Comparison of ENCODE assay signal across 29 cellular contexts in the genomic region with DNA sequence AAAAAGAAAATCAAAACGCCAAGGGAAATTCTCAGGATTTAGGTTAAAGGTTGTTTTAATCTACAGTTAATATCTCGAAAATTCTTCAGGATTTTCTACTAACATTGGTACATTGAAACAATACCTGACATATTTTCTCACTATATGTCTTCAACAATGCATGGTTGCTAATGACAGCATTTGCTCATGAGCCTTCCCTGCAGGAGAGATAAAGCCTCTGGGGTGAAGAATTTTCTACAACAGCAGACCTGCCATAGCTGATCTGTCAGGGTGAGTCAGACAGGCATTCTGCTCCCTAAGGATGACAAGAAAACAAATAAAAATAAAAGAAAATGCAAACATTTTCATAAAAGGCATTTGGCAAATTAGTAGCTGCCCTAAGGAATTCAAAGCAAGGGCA. TPM values are rescaled to one million over a fixed set of nuclear protein-coding genes. Genes with fewer than 3 reads are reported as not detected.
"Had no signal": no experiment of that assay in that cellular context is flagged by ENCODE, and none has a peak within 500 bp of the region (broad histone marks: within the 10 kb centered on the region; RNA-seq: fewer than 3 reads in every experiment).

No MANE protein-coding gene starts in this region.

- H3K4me1 ChIP-seq: gastrocnemius medialis, upper lobe of left lung, vagina had no signal

- H3K4me1 Mint-ChIP-seq: activated CD4-positive, alpha-beta T cell treated with anti-CD3 and anti-CD28 coated beads, Interleukin-2, amount 10 ng/mL, durations not matched to agents 24 days and 14 days; activated T-helper 17 cell treated with anti-CD3 and anti-CD28 coated beads, Interleukin-2, amount 50 U/mL, for 72 hours; stimulated activated effector memory CD8-positive, alpha-beta T cell treated with anti-CD3 and anti-CD28 coated beads, Interleukin-12 subunit alpha, Interleukin-12 subunit beta, amount 100 ng/mL, for 72 hours had no signal

- H3K4me3 ChIP-seq: gastrocnemius medialis, skin epidermis, thoracic aorta, upper lobe of left lung, vagina had no signal

- H3K27me3 ChIP-seq: brain microvascular endothelial cell, gastrocnemius medialis, upper lobe of left lung, vagina had no signal

- H3K27ac Mint-ChIP-seq: activated CD4-positive, alpha-beta memory T cell treated with anti-CD3 and anti-CD28 coated beads for 36 hours; activated CD4-positive, alpha-beta T cell treated with anti-CD3 and anti-CD28 coated beads, Interleukin-2, amount 10 ng/mL, durations not matched to agents 24 days and 14 days; activated T-cell treated with anti-CD3 and anti-CD28 coated beads, Interleukin-2, amount 50 U/mL, for 24 hours; activated T-helper 17 cell treated with anti-CD3 and anti-CD28 coated beads, Interleukin-2, amount 50 U/mL, for 72 hours; nephron; stimulated activated effector memory CD8-positive, alpha-beta T cell treated with anti-CD3 and anti-CD28 coated beads, Interleukin-12 subunit alpha, Interleukin-12 subunit beta, amount 100 ng/mL, for 72 hours; stimulated activated naive CD8-positive, alpha-beta T cell treated with anti-CD3 and anti-CD28 coated beads, Interleukin-15, Interleukin-2, amounts not matched to agents 100 ng/mL and 50 ng/mL, for 24 hours; T-helper 1 cell treated with Interleukin-12 subunit alpha and Interleukin-12 subunit beta and Interleukin-4 antibody, amounts not matched to agents 30 μg/mL and 1 μg/mL, for 36 hours had no signal

- H3K4me3 Mint-ChIP-seq: activated CD4-positive, alpha-beta memory T cell treated with anti-CD3 and anti-CD28 coated beads for 36 hours; activated CD4-positive, alpha-beta T cell treated with anti-CD3 and anti-CD28 coated beads, Interleukin-2, amount 10 ng/mL, durations not matched to agents 24 days and 14 days; activated T-cell treated with anti-CD3 and anti-CD28 coated beads, Interleukin-2, amount 50 U/mL, for 24 hours; activated T-helper 17 cell treated with anti-CD3 and anti-CD28 coated beads, Interleukin-2, amount 50 U/mL, for 72 hours; nephron; stimulated activated effector memory CD8-positive, alpha-beta T cell treated with anti-CD3 and anti-CD28 coated beads, Interleukin-12 subunit alpha, Interleukin-12 subunit beta, amount 100 ng/mL, for 72 hours; stimulated activated naive CD8-positive, alpha-beta T cell treated with anti-CD3 and anti-CD28 coated beads, Interleukin-15, Interleukin-2, amounts not matched to agents 100 ng/mL and 50 ng/mL, for 24 hours; T-helper 1 cell treated with Interleukin-12 subunit alpha and Interleukin-12 subunit beta and Interleukin-4 antibody, amounts not matched to agents 30 μg/mL and 1 μg/mL, for 36 hours had no signal

- DNase-seq: activated CD4-positive, alpha-beta memory T cell treated with anti-CD3 and anti-CD28 coated beads for 36 hours; activated CD4-positive, alpha-beta T cell treated with anti-CD3 and anti-CD28 coated beads, Interleukin-2, amount 10 ng/mL, durations not matched to agents 24 days and 14 days; activated CD8-positive, alpha-beta memory T cell treated with anti-CD3 and anti-CD28 coated beads, Interleukin-2, amount 50 U/mL, for 48 hours; activated gamma-delta T cell treated with Interleukin-2 at 50 U/mL for 16 hours; activated naive CD4-positive, alpha-beta T cell treated with anti-CD3 and anti-CD28 coated beads, Interleukin-2, amount 50 U/mL, for 16 hours; activated T-cell treated with anti-CD3 and anti-CD28 coated beads, Interleukin-2, amount 50 U/mL, for 24 hours; amniotic stem cell; brain microvascular endothelial cell; caudate nucleus; gastrocnemius medialis; glutamatergic neuron; left cardiac atrium; left ventricle myocardium superior; stimulated activated CD4-positive, alpha-beta T cell treated with anti-CD3 and anti-CD28 coated beads, Interleukin-12 subunit alpha, Interleukin-12 subunit beta, amount 100 ng/mL, for 4 hours; stimulated activated CD4-positive, alpha-beta T cell treated with anti-CD3 and anti-CD28 coated beads, Interleukin-4, amount 100 ng/mL, for 24 hours; T-helper 9 cell; upper lobe of left lung; WERI-Rb-1 had no signal

- H3K36me3 Mint-ChIP-seq: activated CD4-positive, alpha-beta memory T cell treated with anti-CD3 and anti-CD28 coated beads for 36 hours; stimulated activated effector memory CD8-positive, alpha-beta T cell treated with anti-CD3 and anti-CD28 coated beads, Interleukin-12 subunit alpha, Interleukin-12 subunit beta, amount 100 ng/mL, for 72 hours had no signal

- H3K9me3 ChIP-seq: gastrocnemius medialis, neutrophil, thoracic aorta, upper lobe of left lung, vagina had no signal

- H3K36me3 ChIP-seq: brain microvascular endothelial cell, gastrocnemius medialis, neutrophil, thoracic aorta, upper lobe of left lung, vagina, WERI-Rb-1 had no signal

- ATAC-seq: activated CD4-positive, CD25-positive, alpha-beta regulatory T cell treated with anti-CD3 and anti-CD28 coated beads, Interleukin-2, amount 50 U/mL, for 24 hours; activated T-helper 17 cell treated with anti-CD3 and anti-CD28 coated beads, Interleukin-2, amount 50 U/mL, for 72 hours; gastrocnemius medialis; left cardiac atrium; left ventricle myocardium superior; sciatic nerve; stimulated activated effector memory CD8-positive, alpha-beta T cell treated with anti-CD3 and anti-CD28 coated beads, Interleukin-12 subunit alpha, Interleukin-12 subunit beta, amount 100 ng/mL, for 72 hours had no signal

- H3K9me3 Mint-ChIP-seq: activated CD4-positive, alpha-beta memory T cell treated with anti-CD3 and anti-CD28 coated beads for 36 hours; activated CD4-positive, alpha-beta T cell treated with anti-CD3 and anti-CD28 coated beads, Interleukin-2, amount 10 ng/mL, durations not matched to agents 24 days and 14 days; activated T-cell treated with anti-CD3 and anti-CD28 coated beads, Interleukin-2, amount 50 U/mL, for 24 hours; activated T-helper 17 cell treated with anti-CD3 and anti-CD28 coated beads, Interleukin-2, amount 50 U/mL, for 72 hours; nephron; stimulated activated effector memory CD8-positive, alpha-beta T cell treated with anti-CD3 and anti-CD28 coated beads, Interleukin-12 subunit alpha, Interleukin-12 subunit beta, amount 100 ng/mL, for 72 hours; stimulated activated naive CD8-positive, alpha-beta T cell treated with anti-CD3 and anti-CD28 coated beads, Interleukin-15, Interleukin-2, amounts not matched to agents 100 ng/mL and 50 ng/mL, for 24 hours; T-helper 1 cell treated with Interleukin-12 subunit alpha and Interleukin-12 subunit beta and Interleukin-4 antibody, amounts not matched to agents 30 μg/mL and 1 μg/mL, for 36 hours had no signal

- H3K27ac ChIP-seq: brain microvascular endothelial cell, gastrocnemius medialis, neutrophil, skin epidermis, thoracic aorta, upper lobe of left lung, vagina, WERI-Rb-1 had no signal

RNA-seq across cellular contexts. Expression of gene GPR37, which starts 11.7 kb away (rescaled TPM):
- total RNA-seq: activated CD4-positive, alpha-beta T cell treated with anti-CD3 and anti-CD28 coated beads, Interleukin-2, amount 10 ng/mL, durations not matched to agents 24 days and 14 days; activated T-helper 17 cell treated with anti-CD3 and anti-CD28 coated beads, Interleukin-2, amount 50 U/mL, for 72 hours; left ventricle myocardium superior had no signal
